19 cellular contexts compared by ENCODE assay signal in the genomic region with DNA sequence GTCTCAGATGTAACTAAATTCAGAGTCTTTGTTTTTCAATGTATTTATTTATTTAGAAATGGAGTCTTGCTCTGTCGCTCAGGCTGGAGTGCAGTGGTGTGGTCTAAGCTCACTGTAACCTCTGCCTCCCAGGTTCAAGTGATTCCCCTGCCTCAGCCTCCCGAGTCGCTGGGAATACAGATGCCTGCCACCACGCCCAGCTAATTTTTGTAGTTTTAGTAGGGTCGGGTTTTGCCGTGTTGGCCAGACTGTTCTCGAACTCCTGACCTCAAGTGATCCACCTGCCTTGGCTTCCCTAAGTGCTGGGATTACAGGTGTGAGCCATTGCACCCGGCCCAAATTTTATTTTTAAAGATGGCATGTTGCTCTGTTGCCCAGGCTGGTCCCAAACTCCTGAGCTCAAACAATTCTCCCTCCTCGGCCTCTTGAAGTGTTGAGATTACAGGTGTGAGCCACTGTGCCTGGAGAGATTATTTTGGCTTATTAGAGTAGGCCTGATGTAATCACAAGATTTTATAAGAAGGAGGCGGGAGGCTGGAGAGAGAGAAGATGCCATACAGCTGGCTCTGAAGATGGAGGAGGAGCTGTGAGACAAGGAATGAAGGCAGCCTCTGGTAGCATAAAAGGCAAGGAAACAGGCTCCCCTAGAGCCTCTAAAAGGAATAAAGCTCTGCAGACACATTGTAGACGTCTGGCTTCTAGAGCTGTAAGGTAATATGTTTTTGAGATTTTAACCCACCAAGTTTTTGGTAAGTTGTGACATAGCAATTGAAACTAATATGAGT. TPM values are rescaled to one million over a fixed set of nuclear protein-coding genes. Genes with fewer than 3 reads are reported as not detected.
DNase-seq lines count a peak whose midpoint lies in the region; ATAC-seq and TF ChIP-seq lines count a peak whose summit lies in the region.
"Had no signal": no experiment of that assay in that cellular context is flagged by ENCODE, and none has a peak within 500 bp of the region (broad histone marks: within the 10 kb centered on the region; RNA-seq: fewer than 3 reads in every experiment).

No MANE protein-coding gene starts in this region.

- peak; percentile 40 for DNase-seq in GM23338 (ENCODE audit: low spot score)
- no peak for DNase-seq in chondrocyte (ENCODE audit: low spot score)
- DNase-seq in mesendoderm: peak; percentile 46
- DNase-seq in activated naive CD4-positive, alpha-beta T cell treated with anti-CD3 and anti-CD28 coated beads for 36 hours: no peak
- DNase-seq in activated gamma-delta T cell (lab: John Stamatoyannopoulos, UW): no peak
- no peak for DNase-seq in activated CD4-positive, alpha-beta T cell treated with anti-CD3 and anti-CD28 coated beads, Interleukin-2, amount 50 U/mL, for 1 hour
- no peak for DNase-seq in NCI-H1694 (lab: John Stamatoyannopoulos, UW)
- DNase-seq: activated CD4-positive, alpha-beta T cell treated with anti-CD3 and anti-CD28 coated beads, Interleukin-2, amount 50 U/mL, for 48 hours; effector memory CD4-positive, alpha-beta T cell; foreskin keratinocyte; midbrain; NCI-H1092; NCI-H2171; NCI-H774; Peyer's patch; substantia nigra had no signal

- H3K4me3 ChIP-seq in ACC112 (ENCODE audit: low read depth, low read length) (no peak overlapping the region), GM23338 (no peak overlapping the region), mesendoderm (ENCODE audit: low read length) (no peak overlapping the region)
- H3K4me3 ChIP-seq: Peyer's patch had no signal

- H3F3A ChIP-seq in GM23338 (replicated peaks; ENCODE audit: low read depth): no peaks in the 10 kb centered on the region

- H3K18ac ChIP-seq in mesendoderm (ENCODE audit: low read length): no peak overlapping the region

- H3K27ac Mint-ChIP-seq in GM23338 (no peak overlapping the region), chondrocyte (ENCODE audit: unreplicated experiment) (no peak overlapping the region)
- no peak overlapping the region for H3K27ac Mint-ChIP-seq in activated naive CD4-positive, alpha-beta T cell treated with anti-CD3 and anti-CD28 coated beads for 36 hours
- H3K27ac Mint-ChIP-seq: activated naive CD4-positive, alpha-beta T cell treated with anti-CD3 and anti-CD28 coated beads, Interleukin-2, amount 50 U/mL, for 24 hours had no signal

- ATAC-seq in GM23338: peak; percentile 85
- ATAC-seq: foreskin keratinocyte had no signal

- H2BK120ac ChIP-seq in mesendoderm (ENCODE audit: low read depth, low read length): no peak overlapping the region

- H2AFZ ChIP-seq in ACC112 (ENCODE audit: low read length, unreplicated experiment) (peak overlapping the region; percentile 2), GM23338 (no peak overlapping the region)

- H3K9me2 ChIP-seq in GM23338 (ENCODE audit: insufficient read depth): no peaks in the 10 kb centered on the region; the same call in 1 of the 2 replicates

- H3K27me3 ChIP-seq in ACC112 (ENCODE audit: insufficient read depth, low read length) (no peaks in the 10 kb centered on the region), GM23338 (ENCODE audit: insufficient read depth) (peaks cover 14% of the 10 kb centered on the region), mesendoderm (ENCODE audit: insufficient read depth, low read length, poor library complexity) (no peaks in the 10 kb centered on the region)
- H3K27me3 ChIP-seq: foreskin keratinocyte, Peyer's patch had no signal

- H3K4me2 ChIP-seq in GM23338: no peak overlapping the region
- H3K4me2 ChIP-seq in mesendoderm (ENCODE audit: low read length): no peak overlapping the region
- H3K4me2 ChIP-seq: KMS-11 had no signal

- no peak overlapping the region for H3K23ac ChIP-seq in mesendoderm (ENCODE audit: low read length)

- no peak overlapping the region for H3K4ac ChIP-seq in mesendoderm (ENCODE audit: low read depth, low read length)

- no peak overlapping the region for H4K8ac ChIP-seq in mesendoderm (ENCODE audit: low read depth, low read length)

- H3K4me1 ChIP-seq in ACC112 (ENCODE audit: control insufficient read depth, insufficient read depth, low read length, unreplicated experiment): peaks cover 6% of the 10 kb centered on the region
- no peaks in the 10 kb centered on the region for H3K4me1 ChIP-seq in GM23338 (ENCODE audit: insufficient read depth)
- no peaks in the 10 kb centered on the region for H3K4me1 ChIP-seq in mesendoderm (ENCODE audit: control insufficient read depth, low read depth, low read length)
- H3K4me1 ChIP-seq: foreskin keratinocyte had no signal

- no peak overlapping the region for H2BK5ac ChIP-seq in mesendoderm (ENCODE audit: low read length)

- H3K79me2 ChIP-seq in ACC112 (ENCODE audit: control insufficient read depth, insufficient read depth, low read length, unreplicated experiment) (no peaks in the 10 kb centered on the region), GM23338 (replicated peaks; ENCODE audit: insufficient read depth) (no peaks in the 10 kb centered on the region), mesendoderm (ENCODE audit: control insufficient read depth, insufficient read depth, low read length) (no peaks in the 10 kb centered on the region)

- no peaks in the 10 kb centered on the region for H3K79me1 ChIP-seq in mesendoderm (ENCODE audit: low read length)

- no peak overlapping the region for H3K27ac ChIP-seq in ACC112 (ENCODE audit: low read depth, low read length)
- no peak overlapping the region for H3K27ac ChIP-seq in GM23338 (ENCODE audit: low read depth)
- no peak overlapping the region for H3K27ac ChIP-seq in mesendoderm (ENCODE audit: low read depth, low read length)
- H3K27ac ChIP-seq: foreskin keratinocyte, KMS-11, Peyer's patch had no signal

- H3K4me3 Mint-ChIP-seq in GM23338 (no peak overlapping the region), chondrocyte (ENCODE audit: unreplicated experiment) (no peak overlapping the region)
- H3K4me3 Mint-ChIP-seq in activated naive CD4-positive, alpha-beta T cell treated with anti-CD3 and anti-CD28 coated beads for 36 hours: no peak overlapping the region
- H3K4me3 Mint-ChIP-seq: activated naive CD4-positive, alpha-beta T cell treated with anti-CD3 and anti-CD28 coated beads, Interleukin-2, amount 50 U/mL, for 24 hours had no signal

- H3K56ac ChIP-seq in mesendoderm (ENCODE audit: low read length): no peak overlapping the region

- H3K36me3 ChIP-seq in ACC112 (ENCODE audit: insufficient read depth, low read length): no peaks in the 10 kb centered on the region
- no peaks in the 10 kb centered on the region for H3K36me3 ChIP-seq in GM23338 (ENCODE audit: insufficient read depth)
- no peaks in the 10 kb centered on the region for H3K36me3 ChIP-seq in mesendoderm (ENCODE audit: control insufficient read depth, insufficient read depth, low read length)
- H3K36me3 ChIP-seq: Peyer's patch had no signal

- no peaks in the 10 kb centered on the region for H3K36me3 Mint-ChIP-seq in GM23338 (ENCODE audit: low read depth)
- peaks cover 2% of the 10 kb centered on the region for H3K36me3 Mint-ChIP-seq in chondrocyte (ENCODE audit: low read depth)
- H3K36me3 Mint-ChIP-seq in activated naive CD4-positive, alpha-beta T cell treated with anti-CD3 and anti-CD28 coated beads for 36 hours (ENCODE audit: low read depth): no peaks in the 10 kb centered on the region
- H3K36me3 Mint-ChIP-seq: activated naive CD4-positive, alpha-beta T cell treated with anti-CD3 and anti-CD28 coated beads, Interleukin-2, amount 50 U/mL, for 24 hours had no signal

- TF ChIP-seq CTCF in GM23338 (conservative IDR thresholded peaks at IDR 0.05; ENCODE audit: low read depth in 2 of 2): peak in 1 of 2 experiments; percentile 13; a peak in 1 of 4 replicates
- peak; percentile 29 for TF ChIP-seq CTCF in chondrocyte (IDR thresholded peaks at IDR 0.05)

- no CpG with 5 or more reads among the region's 11 CpGs for WGBS in mesendoderm (ENCODE audit: extremely low coverage, insufficient coverage, low lambda C conversion rate)

- peaks cover 10% of the 10 kb centered on the region for H3K27me3 Mint-ChIP-seq in GM23338 (ENCODE audit: insufficient read depth, low read depth, poor library complexity)
- H3K27me3 Mint-ChIP-seq in chondrocyte (ENCODE audit: low read depth): no peaks in the 10 kb centered on the region
- H3K27me3 Mint-ChIP-seq in activated naive CD4-positive, alpha-beta T cell treated with anti-CD3 and anti-CD28 coated beads for 36 hours (ENCODE audit: low read depth): no peaks in the 10 kb centered on the region
- H3K27me3 Mint-ChIP-seq: activated naive CD4-positive, alpha-beta T cell treated with anti-CD3 and anti-CD28 coated beads, Interleukin-2, amount 50 U/mL, for 24 hours had no signal

- CTCF ChIA-PET in activated naive CD4-positive, alpha-beta T cell treated with anti-CD3 and anti-CD28 coated beads for 36 hours (lab: Charles Lee): interaction anchor here (0.6 to 0.7 kb wide), 2 partner anchors 70 to 112 kb away, joined by 3 to 4 read pairs; no protein-coding TSS in a partner anchor

- H3K4me1 Mint-ChIP-seq in GM23338 (peaks cover 10% of the 10 kb centered on the region), chondrocyte (ENCODE audit: low read depth) (peaks cover 11% of the 10 kb centered on the region)
- H3K4me1 Mint-ChIP-seq in activated naive CD4-positive, alpha-beta T cell treated with anti-CD3 and anti-CD28 coated beads for 36 hours (ENCODE audit: low read depth): peaks cover 6% of the 10 kb centered on the region

- H4K5ac ChIP-seq in mesendoderm (ENCODE audit: low read length): no peak overlapping the region

- H3K9me3 Mint-ChIP-seq in GM23338: peaks cover 5% of the 10 kb centered on the region; the same call in 2 of the 3 replicates
- H3K9me3 Mint-ChIP-seq in chondrocyte (ENCODE audit: low read depth): peaks cover 4% of the 10 kb centered on the region
- peaks cover 2% of the 10 kb centered on the region for H3K9me3 Mint-ChIP-seq in activated naive CD4-positive, alpha-beta T cell treated with anti-CD3 and anti-CD28 coated beads for 36 hours
- H3K9me3 Mint-ChIP-seq: activated naive CD4-positive, alpha-beta T cell treated with anti-CD3 and anti-CD28 coated beads, Interleukin-2, amount 50 U/mL, for 24 hours had no signal

- H2AK5ac ChIP-seq in mesendoderm (ENCODE audit: low read length): no peak overlapping the region

- intact Hi-C loops in activated naive CD4-positive, alpha-beta T cell treated with anti-CD3 and anti-CD28 coated beads for 36 hours (cut with micrococcal nuclease): no loop called here

- no peak overlapping the region for H2BK15ac ChIP-seq in mesendoderm (replicated peaks; ENCODE audit: low read depth)

- no peak overlapping the region for H3K9ac ChIP-seq in mesendoderm (ENCODE audit: low read length)
- H3K9ac ChIP-seq: KMS-11 had no signal

- H4K20me1 ChIP-seq in GM23338 (replicated peaks; ENCODE audit: insufficient read depth): no peaks in the 10 kb centered on the region

RNA-seq across cellular contexts. Expression of a gene that starts 12.9 kb away (rescaled TPM):
- total RNA-seq in GM23338 (2014; rRNA removed; shearing (Covaris generic)): 0.82 and 1.5 TPM in 2 replicates
- polyA plus RNA-seq in GM23338 (2016; fragmentation: Nextera tagmentation; extraction: Ambion mirVana): 0.45 and 0.58 TPM in 2 replicates
- total RNA-seq in chondrocyte: 29.8 to 32.7 TPM (median 31.0 TPM) in 3 replicates
- polyA plus RNA-seq in mesendoderm (2013, experiment 1 of 2): 0.15 TPM
- 0.17 TPM for polyA plus RNA-seq in mesendoderm (2013, experiment 2 of 2)
- 10 to 100 TPM; 44.2 to 45.0 TPM for total RNA-seq in activated naive CD4-positive, alpha-beta T cell treated with anti-CD3 and anti-CD28 coated beads for 36 hours

Comparison
In these comparisons a context has a peak if more than half of its experiments do, and no peak if none do; other contexts are left out.
1. DNase-seq: peak in GM23338 (single experiment) and mesendoderm (single experiment); none in chondrocyte (single experiment), activated naive CD4-positive, alpha-beta T cell treated with anti-CD3 and anti-CD28 coated beads for 36 hours (single experiment), activated gamma-delta T cell (single experiment), activated CD4-positive, alpha-beta T cell treated with anti-CD3 and anti-CD28 coated beads, Interleukin-2, amount 50 U/mL, for 1 hour (single experiment) and NCI-H1694 (single experiment).
2. RNA of a gene that starts 12.9 kb away (total RNA-seq): 44.2 to 45.0 TPM in activated naive CD4-positive, alpha-beta T cell treated with anti-CD3 and anti-CD28 coated beads for 36 hours and 29.8 to 32.7 TPM in chondrocyte; 0.82 to 1.5 TPM in GM23338; every median in the first group is over 10 times any median in the second.